ENCODE assay signal across 30 cellular contexts in the genomic region with DNA sequence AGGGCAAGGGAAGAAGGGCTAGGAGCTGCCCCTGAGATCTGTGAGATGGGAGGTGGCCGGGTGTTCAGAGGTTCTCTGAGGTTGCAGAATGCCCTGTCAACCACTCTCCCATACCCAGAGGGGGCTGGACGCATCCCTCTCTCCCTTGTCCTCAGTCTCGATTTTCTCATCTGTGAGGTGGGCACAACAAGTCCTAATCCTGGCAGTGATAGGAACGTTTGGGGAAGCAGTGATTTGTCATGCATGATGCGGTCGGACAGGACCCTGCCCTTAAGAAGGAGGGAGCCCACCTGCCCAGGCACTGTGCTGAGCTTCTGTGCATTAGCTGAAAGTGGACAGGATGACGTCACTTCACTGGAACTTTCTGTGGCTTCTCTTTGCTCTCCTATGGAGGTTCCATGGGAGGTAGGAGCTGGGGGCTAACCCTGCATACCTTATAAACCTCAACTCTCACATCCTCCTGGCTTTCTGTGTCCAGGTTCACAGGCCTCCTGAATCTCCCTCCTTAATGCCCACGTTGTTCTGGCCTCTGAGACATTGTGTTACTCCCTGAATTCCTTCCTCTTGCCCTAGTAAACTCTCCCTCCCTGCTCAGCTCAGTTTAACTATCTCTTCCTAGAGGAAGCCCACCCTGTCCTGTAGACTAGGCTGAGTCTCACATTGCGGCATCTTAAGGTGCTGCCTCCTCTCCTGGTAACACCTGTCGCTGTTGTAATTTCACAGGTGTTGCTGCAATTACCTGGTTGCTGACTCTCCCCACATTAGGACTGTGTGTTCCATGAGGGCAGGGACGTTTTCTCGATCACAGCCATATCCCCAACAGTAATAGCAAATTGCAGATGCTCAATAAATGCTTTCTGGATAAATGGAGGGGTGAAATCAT. TPM values are rescaled to one million over a fixed set of nuclear protein-coding genes. Genes with fewer than 3 reads are reported as not detected.
DNase-seq lines count a peak whose midpoint lies in the region; ATAC-seq and TF ChIP-seq lines count a peak whose summit lies in the region.
"Had no signal": no experiment of that assay in that cellular context is flagged by ENCODE, and none has a peak within 500 bp of the region (broad histone marks: within the 10 kb centered on the region; RNA-seq: fewer than 3 reads in every experiment).

No MANE protein-coding gene starts in this region.

- H3K9me3 ChIP-seq in HEK293 (ENCODE audit: control insufficient read depth, insufficient read depth, low read depth, low read length): no peaks in the 10 kb centered on the region
- H3K9me3 ChIP-seq in tibial nerve: no peaks in the 10 kb centered on the region
- H3K9me3 ChIP-seq: BLaER1, breast epithelium, SJSA1, suprapubic skin had no signal

- TF ChIP-seq EP300 in tibial nerve (IDR thresholded peaks at IDR 0.05): no peak

- ATAC-seq in HG03460 (IDR thresholded peaks at IDR 0.05; ENCODE audit: unreplicated experiment) (no peak), GM18511 (IDR thresholded peaks at IDR 0.05; ENCODE audit: unreplicated experiment) (no peak), HG02884 (IDR thresholded peaks at IDR 0.05; ENCODE audit: unreplicated experiment) (no peak)
- ATAC-seq: esophagus mucosa; naive thymus-derived CD4-positive, alpha-beta T cell; T-cell had no signal

- POLR2A ChIA-PET in HEK293 (lab: Yijun Ruan, JAX): no interaction called here

- 69 to 73% methylated on average over 12 of the region's 12 CpGs for WGBS in tibial nerve, 2 donors

- DNase-seq in Daoy (ENCODE audit: low read depth) (peak; percentile 36), astrocyte of the hippocampus (ENCODE audit: low read depth, low spot score) (peak; percentile 8), kidney tubule cell (ENCODE audit: low spot score) (peak; percentile 28), tibial nerve (ENCODE audit: low spot score in 2 of 2) (no peak)
- DNase-seq: activated CD4-positive, alpha-beta T cell treated with anti-CD3 and anti-CD28 coated beads, Interleukin-2, amount 50 U/mL, for 48 hours; activated CD8-positive, alpha-beta memory T cell treated with anti-CD3 and anti-CD28 coated beads, Interleukin-2, amount 50 U/mL, for 4 hours; activated naive CD4-positive, alpha-beta T cell treated with anti-CD3 and anti-CD28 coated beads, Interleukin-2, amount 10 ng/mL, durations not matched to agents 7 days and 5 days; amniotic stem cell; effector memory CD4-positive, alpha-beta T cell; foreskin fibroblast; GF-D8; hippocampal formation; midbrain; naive thymus-derived CD4-positive, alpha-beta T cell; NCI-H1048; NCI-H187 treated with DMSO at 0.1 percent for 48 hours; NCI-H526; stimulated activated CD4-positive, alpha-beta T cell treated with anti-CD3 and anti-CD28 coated beads, Interleukin-4, amount 100 ng/mL, for 1 hour; T-cell had no signal

- no peak overlapping the region for H3K27ac ChIP-seq in HEK293 (ENCODE audit: extremely low read depth, low read depth, low read length)
- H3K27ac ChIP-seq in tibial nerve: no peak overlapping the region
- H3K27ac ChIP-seq: BLaER1, SJSA1, suprapubic skin had no signal

- peaks cover 0 to 16% of the 10 kb centered on the region in 2 donors for H3K27me3 ChIP-seq in tibial nerve
- H3K27me3 ChIP-seq: BLaER1 had no signal

- no peak for TF ChIP-seq POLR2A in tibial nerve (IDR thresholded peaks at IDR 0.05)

- H3K4me3 ChIP-seq in HEK293 (ENCODE audit: low read depth, low read length) (no peak overlapping the region), tibial nerve (no peak overlapping the region)
- H3K4me3 ChIP-seq: BLaER1, breast epithelium, coronary artery, SJSA1, suprapubic skin had no signal

- TF ChIP-seq CTCF in HEK293 (tag by site-specific recombination; IDR thresholded peaks at IDR 0.05) (no peak), tibial nerve (IDR thresholded peaks at IDR 0.05) (no peak)

- H3K4me1 ChIP-seq in HEK293 (ENCODE audit: control insufficient read depth, insufficient read depth, low read length) (no peaks in the 10 kb centered on the region), tibial nerve (peaks cover 0 to 13% (median 3%) of the 10 kb centered on the region in 4 donors)
- H3K4me1 ChIP-seq: SJSA1 had no signal

- H3K36me3 ChIP-seq in HEK293 (ENCODE audit: control insufficient read depth in 2 of 2, insufficient read depth in 1 of 2, low read length in 2 of 2): no peaks in the 10 kb centered on the region
- no peaks in the 10 kb centered on the region for H3K36me3 ChIP-seq in tibial nerve
- H3K36me3 ChIP-seq: BLaER1, breast epithelium, SJSA1, suprapubic skin had no signal

- CTCF ChIA-PET in HEK293 (lab: Yijun Ruan, JAX): interaction anchor here (0.6 to 4.4 kb wide), 7 partner anchors 11 to 155 kb away, joined by 3 to 20 read pairs (median 4); no protein-coding TSS in a partner anchor

TF ChIP-seq in HEK293, 187 proteins besides CTCF, POLR2A, EP300 and RAD21:
- TF ChIP-seq SCRT2 (tag by site-specific recombination; IDR thresholded peaks at IDR 0.05) (peak; percentile 93), PRDM1 (tag by site-specific recombination; IDR thresholded peaks at IDR 0.05) (0 out of 2 replicates have a peak, but pooled peaks have one; percentile 29), FEZF1 (tag by site-specific recombination; IDR thresholded peaks at IDR 0.05) (no peak), KLF1 (tag by site-specific recombination; IDR thresholded peaks at IDR 0.05) (no peak), GLIS1 (tag by site-specific recombination; IDR thresholded peaks at IDR 0.05) (peak; percentile 76), SCRT1 (tag by site-specific recombination; IDR thresholded peaks at IDR 0.05; ENCODE audit: borderline replicate concordance) (peak; percentile 88)
- TF ChIP-seq, protein P1, sequence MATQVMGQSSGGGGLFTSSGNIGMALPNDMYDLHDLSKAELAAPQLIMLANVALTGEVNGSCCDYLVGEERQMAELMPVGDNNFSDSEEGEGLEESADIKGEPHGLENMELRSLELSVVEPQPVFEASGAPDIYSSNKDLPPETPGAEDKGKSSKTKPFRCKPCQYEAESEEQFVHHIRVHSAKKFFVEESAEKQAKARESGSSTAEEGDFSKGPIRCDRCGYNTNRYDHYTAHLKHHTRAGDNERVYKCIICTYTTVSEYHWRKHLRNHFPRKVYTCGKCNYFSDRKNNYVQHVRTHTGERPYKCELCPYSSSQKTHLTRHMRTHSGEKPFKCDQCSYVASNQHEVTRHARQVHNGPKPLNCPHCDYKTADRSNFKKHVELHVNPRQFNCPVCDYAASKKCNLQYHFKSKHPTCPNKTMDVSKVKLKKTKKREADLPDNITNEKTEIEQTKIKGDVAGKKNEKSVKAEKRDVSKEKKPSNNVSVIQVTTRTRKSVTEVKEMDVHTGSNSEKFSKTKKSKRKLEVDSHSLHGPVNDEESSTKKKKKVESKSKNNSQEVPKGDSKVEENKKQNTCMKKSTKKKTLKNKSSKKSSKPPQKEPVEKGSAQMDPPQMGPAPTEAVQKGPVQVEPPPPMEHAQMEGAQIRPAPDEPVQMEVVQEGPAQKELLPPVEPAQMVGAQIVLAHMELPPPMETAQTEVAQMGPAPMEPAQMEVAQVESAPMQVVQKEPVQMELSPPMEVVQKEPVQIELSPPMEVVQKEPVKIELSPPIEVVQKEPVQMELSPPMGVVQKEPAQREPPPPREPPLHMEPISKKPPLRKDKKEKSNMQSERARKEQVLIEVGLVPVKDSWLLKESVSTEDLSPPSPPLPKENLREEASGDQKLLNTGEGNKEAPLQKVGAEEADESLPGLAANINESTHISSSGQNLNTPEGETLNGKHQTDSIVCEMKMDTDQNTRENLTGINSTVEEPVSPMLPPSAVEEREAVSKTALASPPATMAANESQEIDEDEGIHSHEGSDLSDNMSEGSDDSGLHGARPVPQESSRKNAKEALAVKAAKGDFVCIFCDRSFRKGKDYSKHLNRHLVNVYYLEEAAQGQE (tag by site-specific recombination; IDR thresholded peaks at IDR 0.05): no peak
- TF ChIP-seq, protein P2, sequence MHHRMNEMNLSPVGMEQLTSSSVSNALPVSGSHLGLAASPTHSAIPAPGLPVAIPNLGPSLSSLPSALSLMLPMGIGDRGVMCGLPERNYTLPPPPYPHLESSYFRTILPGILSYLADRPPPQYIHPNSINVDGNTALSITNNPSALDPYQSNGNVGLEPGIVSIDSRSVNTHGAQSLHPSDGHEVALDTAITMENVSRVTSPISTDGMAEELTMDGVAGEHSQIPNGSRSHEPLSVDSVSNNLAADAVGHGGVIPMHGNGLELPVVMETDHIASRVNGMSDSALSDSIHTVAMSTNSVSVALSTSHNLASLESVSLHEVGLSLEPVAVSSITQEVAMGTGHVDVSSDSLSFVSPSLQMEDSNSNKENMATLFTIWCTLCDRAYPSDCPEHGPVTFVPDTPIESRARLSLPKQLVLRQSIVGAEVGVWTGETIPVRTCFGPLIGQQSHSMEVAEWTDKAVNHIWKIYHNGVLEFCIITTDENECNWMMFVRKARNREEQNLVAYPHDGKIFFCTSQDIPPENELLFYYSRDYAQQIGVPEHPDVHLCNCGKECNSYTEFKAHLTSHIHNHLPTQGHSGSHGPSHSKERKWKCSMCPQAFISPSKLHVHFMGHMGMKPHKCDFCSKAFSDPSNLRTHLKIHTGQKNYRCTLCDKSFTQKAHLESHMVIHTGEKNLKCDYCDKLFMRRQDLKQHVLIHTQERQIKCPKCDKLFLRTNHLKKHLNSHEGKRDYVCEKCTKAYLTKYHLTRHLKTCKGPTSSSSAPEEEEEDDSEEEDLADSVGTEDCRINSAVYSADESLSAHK (tag by site-specific recombination; IDR thresholded peaks at IDR 0.05): no peak

RNA-seq across cellular contexts. Expression of a gene that starts 30.1 kb away (rescaled TPM):
- 123 and 154 TPM in 2 replicates for total RNA-seq in Daoy (2014; rRNA removed; shearing (Covaris generic))
- 10 to 100 TPM; 60.7 to 73.0 (median 64.1) TPM for total RNA-seq in tibial nerve

RNA-seq across cellular contexts. Expression of a gene that starts 36.5 kb away (rescaled TPM):
- 0.18 and 1.0 TPM in 2 replicates for total RNA-seq in Daoy (2014; rRNA removed; shearing (Covaris generic))
- 1 to 10 TPM in 2 of 4 donors, under 1 TPM in 1, not detected in 1; 0.30 to 4.5 (median 1.1) TPM for total RNA-seq in tibial nerve
- total RNA-seq: esophagus mucosa; liver; naive thymus-derived CD4-positive, alpha-beta T cell; SJSA1; T-cell had no signal

Comparison
In these comparisons a context has a peak if more than half of its experiments do, and no peak if none do; other contexts are left out.
1. DNase-seq: peak in Daoy (single experiment), astrocyte of the hippocampus (single experiment) and kidney tubule cell (single experiment); none in tibial nerve (0 of 2).